ENCODE assay signal across 16 cellular contexts in the genomic region with DNA sequence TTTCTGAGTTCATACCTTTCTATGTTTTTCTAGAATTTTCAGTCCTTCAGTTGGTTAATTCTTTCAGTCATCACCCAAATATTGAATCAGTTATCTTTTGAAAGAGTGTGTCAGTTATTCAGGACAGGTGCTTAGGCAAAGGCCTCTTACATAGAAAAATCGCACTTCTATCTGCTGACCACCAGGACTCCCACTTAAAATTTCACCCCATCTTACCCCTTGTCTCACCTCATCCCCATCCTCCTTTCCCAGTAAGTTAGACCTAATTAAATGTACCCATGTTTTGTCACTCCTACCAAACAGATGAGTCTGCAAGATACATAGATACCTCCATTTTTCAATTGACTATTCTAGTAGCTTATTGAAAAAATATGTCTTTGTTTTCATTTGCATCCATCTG.
"Had no signal": no experiment of that assay in that cellular context is flagged by ENCODE, and none has a peak within 500 bp of the region (broad histone marks: within the 10 kb centered on the region; RNA-seq: fewer than 3 reads in every experiment).

No MANE protein-coding gene starts in this region.

- H3K36me3 ChIP-seq: heart left ventricle, neutrophil, tibial nerve, vagina had no signal

- H3K27ac ChIP-seq: dorsolateral prefrontal cortex, heart left ventricle, neutrophil, vagina had no signal

- H3K27ac Mint-ChIP-seq: activated CD4-positive, alpha-beta memory T cell treated with anti-CD3 and anti-CD28 coated beads for 36 hours; naive B cell had no signal

- H3K27me3 ChIP-seq: dorsolateral prefrontal cortex, heart left ventricle, neutrophil, tibial nerve, vagina had no signal

- ATAC-seq: activated T-cell treated with anti-CD3 and anti-CD28 coated beads, Interleukin-2, amount 50 U/mL, for 4 hours; right cardiac atrium had no signal

- H3K9me3 Mint-ChIP-seq: activated CD4-positive, alpha-beta memory T cell treated with anti-CD3 and anti-CD28 coated beads for 36 hours had no signal

- H3K4me1 ChIP-seq: vagina had no signal

- H3K4me1 Mint-ChIP-seq: naive B cell had no signal

- H3K4me3 Mint-ChIP-seq: activated CD4-positive, alpha-beta memory T cell treated with anti-CD3 and anti-CD28 coated beads for 36 hours; activated T-cell treated with anti-CD3 and anti-CD28 coated beads, Interleukin-2, amount 50 U/mL, for 4 hours; naive B cell had no signal

- H3K36me3 Mint-ChIP-seq: activated CD4-positive, alpha-beta memory T cell treated with anti-CD3 and anti-CD28 coated beads for 36 hours had no signal

- H3K9me3 ChIP-seq: heart left ventricle, neutrophil, tibial nerve, vagina had no signal

- H3K4me3 ChIP-seq: dorsolateral prefrontal cortex, heart left ventricle, tibial nerve, vagina had no signal

- DNase-seq: activated CD4-positive, alpha-beta memory T cell treated with anti-CD3 and anti-CD28 coated beads for 36 hours; activated effector memory CD4-positive, alpha-beta T cell treated with Interleukin-2 at 50 U/mL for 16 hours; activated naive CD4-positive, alpha-beta T cell treated with anti-CD3 and anti-CD28 coated beads, Interleukin-2, amount 50 U/mL, for 16 hours; activated T-cell treated with anti-CD3 and anti-CD28 coated beads, Interleukin-2, amount 50 U/mL, for 4 hours; dorsolateral prefrontal cortex; heart left ventricle; naive B cell; right cardiac atrium; small intestine; stimulated activated CD4-positive, alpha-beta T cell treated with anti-CD3 and anti-CD28 coated beads, Interleukin-4, amount 100 ng/mL, for 4 hours; stimulated activated CD8-positive, alpha-beta memory T cell treated with anti-CD3 and anti-CD28 coated beads, Interleukin-4, amount 100 ng/mL, for 48 hours; stimulated activated naive CD4-positive, alpha-beta T cell treated with Interleukin-2 at 50 U/mL for 16 hours; substantia nigra had no signal
